In the genomic region with DNA sequence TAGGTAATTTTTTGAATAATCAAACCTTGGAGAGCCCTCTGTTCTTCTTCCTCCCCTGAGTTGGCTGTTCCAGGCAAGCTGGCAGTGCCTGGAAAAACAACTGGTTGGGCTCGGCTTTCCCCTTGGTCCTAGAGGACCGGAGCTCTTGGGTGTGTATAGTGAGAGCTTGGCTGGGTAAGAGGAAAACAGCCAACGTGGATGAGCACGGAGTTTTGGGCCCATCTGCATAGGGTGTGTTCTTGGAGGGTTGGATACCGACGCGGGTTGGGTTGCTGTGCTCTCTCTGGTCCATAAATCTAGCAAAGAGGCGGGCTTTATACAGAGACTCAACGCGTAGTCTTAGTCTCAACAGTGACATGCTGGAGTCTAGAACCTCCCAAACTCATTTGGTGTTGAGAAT, we compare ENCODE assay signal across 10 cellular contexts. TPM values are rescaled to one million over a fixed set of nuclear protein-coding genes. Genes with fewer than 3 reads are reported as not detected.
DNase-seq lines count a peak whose midpoint lies in the region; ATAC-seq and TF ChIP-seq lines count a peak whose summit lies in the region.
"Had no signal": no experiment of that assay in that cellular context is flagged by ENCODE, and none has a peak within 500 bp of the region (broad histone marks: within the 10 kb centered on the region; RNA-seq: fewer than 3 reads in every experiment).

No MANE protein-coding gene starts in this region.

- ATAC-seq in foreskin keratinocyte (peak; percentile 66), HG02938 (IDR thresholded peaks at IDR 0.05; ENCODE audit: unreplicated experiment) (no peak)
- ATAC-seq in activated CD4-positive, CD25-positive, alpha-beta regulatory T cell treated with anti-CD3 and anti-CD28 coated beads, Interleukin-2, amount 50 U/mL, for 24 hours = no peak
- ATAC-seq: activated CD8-positive, alpha-beta T cell treated with anti-CD3 and anti-CD28 coated beads for 36 hours had no signal

- CTCF ChIA-PET in PC-9 (lab: Charles Lee) = no interaction called here

- no peaks in the 10 kb centered on the region for H3K79me2 ChIP-seq in PC-9 (ENCODE audit: low read depth)

- H3K4me1 ChIP-seq in PC-9 (replicated peaks; ENCODE audit: insufficient read depth) (peaks cover 70% of the 10 kb centered on the region), foreskin keratinocyte (no peaks in the 10 kb centered on the region)

- peak overlapping the region; percentile 66; the same call in 1 of the 2 replicates for H3K27ac ChIP-seq in PC-9
- no peak overlapping the region for H3K27ac ChIP-seq in foreskin keratinocyte
- H3K27ac ChIP-seq: neutrophil had no signal

- peak overlapping the region; percentile 64; the same call in 1 of the 2 replicates for H3K4me2 ChIP-seq in PC-9

- H3K9me2 ChIP-seq in PC-9 (ENCODE audit: insufficient read depth) = no peaks in the 10 kb centered on the region

- no TSS peak for BruUV-seq in PC-9 (replicated peaks; lab: Mats Ljungman, UMichigan)

- POLR2A ChIA-PET in PC-9 (lab: Charles Lee; ENCODE audit: unreplicated experiment) = interaction anchor here (0.5 kb wide), 1 partner anchor 13 kb away, joined by 3 read pairs; no protein-coding TSS in a partner anchor

- no peaks in the 10 kb centered on the region for H3K36me3 ChIP-seq in PC-9 (ENCODE audit: low read depth)
- H3K36me3 ChIP-seq: neutrophil had no signal

- no peak for TF ChIP-seq CTCF in PC-9 (conservative IDR thresholded peaks at IDR 0.05)
- TF ChIP-seq CTCF in foreskin keratinocyte (conservative IDR thresholded peaks at IDR 0.05) = no peak

- H3K9me3 ChIP-seq in PC-9 (ENCODE audit: insufficient read depth, low read depth) = no peaks in the 10 kb centered on the region
- H3K9me3 ChIP-seq: neutrophil had no signal

- no peaks in the 10 kb centered on the region for H3K27me3 ChIP-seq in PC-9 (ENCODE audit: insufficient read depth, low read depth)
- H3K27me3 ChIP-seq in foreskin keratinocyte = peaks cover 4% of the 10 kb centered on the region

- no peak overlapping the region for H2AFZ ChIP-seq in PC-9

- peaks cover 39% of the 10 kb centered on the region for H3F3A ChIP-seq in PC-9 (ENCODE audit: insufficient read depth, low read depth)

- intact Hi-C loops in PC-9 (cut with micrococcal nuclease; ENCODE audit: unreplicated experiment) = loop anchor here (5.0 kb wide), 1 partner anchor 35 kb away; no protein-coding TSS in a partner anchor

- H4K20me1 ChIP-seq in PC-9 (ENCODE audit: insufficient read depth) = no peaks in the 10 kb centered on the region

- H3K4me3 ChIP-seq in PC-9 = no peak overlapping the region

- peak; percentile 95 for DNase-seq in ELF-1 (ENCODE audit: low read depth, low spot score)
- no peak for DNase-seq in PC-9
- peak; percentile 58 to 84 for DNase-seq in foreskin keratinocyte
- peak; percentile 82 for DNase-seq in renal cortical epithelial cell (ENCODE audit: low read depth)
- no peak for DNase-seq in SIG-M5 treated with dmso at 0.1 percent for 504 hours (lab: John Stamatoyannopoulos, UW; ENCODE audit: unreplicated experiment)
- no peak for DNase-seq in stimulated activated CD4-positive, alpha-beta T cell treated with anti-CD3 and anti-CD28 coated beads, Interleukin-15, amount 100 ng/mL, for 24 hours
- DNase-seq: activated CD8-positive, alpha-beta T cell treated with anti-CD3 and anti-CD28 coated beads for 36 hours had no signal

RNA-seq across cellular contexts. Expression of a gene that starts 23.2 kb away (rescaled TPM):
- total RNA-seq in PC-9 (2021) (0.31 and 0.50 TPM in 2 replicates), foreskin keratinocyte (0.04 and 0.20 TPM in 2 replicates), renal cortical epithelial cell (506 and 529 TPM in 2 replicates)
- polyA plus RNA-seq in foreskin keratinocyte = 0.01 TPM in 1 of 2 replicates, not detected in the other
- total RNA-seq: activated CD8-positive, alpha-beta T cell treated with anti-CD3 and anti-CD28 coated beads for 36 hours had no signal

RNA-seq across cellular contexts. Expression of a gene that starts 46.9 kb away (rescaled TPM):
- total RNA-seq in PC-9 (2021) = 3.2 and 3.3 TPM in 2 replicates
- total RNA-seq in foreskin keratinocyte = 0.39 and 1.2 TPM in 2 replicates
- 0.21 and 0.45 TPM in 2 replicates for polyA plus RNA-seq in foreskin keratinocyte
- 13.7 and 88.4 TPM in 2 replicates for total RNA-seq in renal cortical epithelial cell

Comparison
In these comparisons a context has a peak if more than half of its experiments do, and no peak if none do; other contexts are left out.
1. DNase-seq: peak in ELF-1 (single experiment), foreskin keratinocyte (2 of 2) and renal cortical epithelial cell (single experiment); none in PC-9 (0 of 2), SIG-M5 treated with dmso at 0.1 percent for 504 hours (single experiment) and stimulated activated CD4-positive, alpha-beta T cell treated with anti-CD3 and anti-CD28 coated beads, Interleukin-15, amount 100 ng/mL, for 24 hours (single experiment).
2. RNA of a gene that starts 23.2 kb away (total RNA-seq): 506 to 529 TPM in renal cortical epithelial cell; 0.31 to 0.50 TPM in PC-9 and 0.04 to 0.20 TPM in foreskin keratinocyte; every median in the first group is over 100 times any median in the second.